ENCODE assay signal across 12 cellular contexts in the genomic region with DNA sequence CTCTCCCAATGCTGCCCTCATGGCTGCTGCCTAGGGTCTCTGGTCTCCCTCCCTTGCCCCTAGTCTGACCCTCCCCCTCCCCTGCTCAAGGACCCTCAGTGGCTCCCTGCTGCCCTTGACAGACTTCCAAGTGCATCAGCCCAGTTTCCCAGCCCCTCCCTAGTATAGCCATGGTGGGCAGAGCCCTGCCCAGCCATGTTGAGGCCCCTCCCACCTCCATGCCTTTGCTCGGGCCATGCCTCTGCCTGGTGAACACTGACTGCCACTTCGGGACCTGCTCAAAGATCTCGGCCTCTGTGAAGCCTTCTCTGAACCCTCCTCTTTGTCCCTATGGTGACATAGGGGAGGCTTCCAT.
"Had no signal": no experiment of that assay in that cellular context is flagged by ENCODE, and none has a peak within 500 bp of the region (broad histone marks: within the 10 kb centered on the region; RNA-seq: fewer than 3 reads in every experiment).

No MANE protein-coding gene starts in this region.

- H3K4me1 ChIP-seq: tibial artery had no signal

- H3K27ac ChIP-seq: cardiac muscle cell, tibial artery had no signal

- H3K9me3 ChIP-seq: tibial artery had no signal

- DNase-seq: activated CD4-positive, alpha-beta T cell treated with anti-CD3 and anti-CD28 coated beads, Interleukin-2, amount 10 ng/mL, durations not matched to agents 24 days and 14 days; activated CD8-positive, alpha-beta T cell treated with anti-CD3 and anti-CD28 coated beads for 36 hours; activated gamma-delta T cell treated with Interleukin-2 at 50 U/mL for 16 hours; activated naive CD8-positive, alpha-beta T cell treated with anti-CD3 and anti-CD28 coated beads for 36 hours; amniotic stem cell; erythroblast; left ventricle myocardium superior; nephron progenitor cell; occipital lobe; stimulated activated naive CD4-positive, alpha-beta T cell treated with Interleukin-2 at 50 U/mL for 16 hours had no signal

- ATAC-seq: activated CD8-positive, alpha-beta T cell treated with anti-CD3 and anti-CD28 coated beads for 36 hours; left ventricle myocardium superior had no signal

- H3K27me3 ChIP-seq: cardiac muscle cell had no signal

- H3K36me3 ChIP-seq: cardiac muscle cell, tibial artery had no signal

- H3K4me3 ChIP-seq: cardiac muscle cell, tibial artery had no signal
